ENCODE assay signal across 1 cellular context in the genomic region with DNA sequence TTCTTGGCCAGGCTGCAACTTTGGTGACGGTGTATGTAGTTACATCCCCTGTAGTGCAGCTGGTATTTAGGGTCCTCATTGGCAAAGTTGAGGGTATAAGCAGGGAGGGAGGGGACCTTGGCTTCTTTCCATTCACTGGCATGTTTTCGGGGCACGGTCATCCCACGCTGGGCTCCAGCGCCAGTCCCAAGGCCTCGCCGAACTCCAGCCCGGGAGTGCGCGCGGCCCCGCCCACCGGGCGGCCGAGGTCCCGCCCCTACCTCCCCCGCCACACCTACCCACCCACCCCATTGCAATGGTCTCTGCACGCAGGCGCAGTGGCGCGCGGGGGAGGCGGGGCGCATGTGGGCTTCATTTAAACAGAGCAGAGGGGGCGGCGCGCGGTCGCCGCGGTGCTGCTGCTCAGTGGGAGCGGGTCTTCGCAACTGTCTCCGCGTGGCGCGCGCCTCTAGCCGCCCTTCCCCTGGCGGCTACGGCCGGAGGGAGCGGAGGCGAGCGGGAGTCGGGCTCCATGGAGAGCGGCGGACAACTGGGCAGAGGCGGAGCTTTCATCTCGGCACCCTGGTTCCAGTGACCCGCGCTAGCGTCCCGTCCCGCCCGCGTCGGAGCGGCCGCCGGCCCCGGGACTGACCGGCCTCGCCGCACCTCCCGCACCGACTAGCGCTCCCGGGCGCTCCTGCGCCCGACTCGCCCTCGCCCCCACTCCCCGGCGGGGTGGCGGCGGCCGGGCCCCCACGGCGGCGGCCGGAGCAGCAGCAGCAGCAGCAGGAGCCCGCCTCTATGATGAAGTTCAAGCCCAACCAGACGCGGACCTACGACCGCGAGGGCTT.
TF ChIP-seq lines count a peak whose summit lies in the region.
"Not testable (repeated sequence)": the region's sequence is repeated elsewhere in the genome, so short reads cannot be mapped to it uniquely, and the experiment has no call there.

Gene NUDT4 (plus strand): TSS at position 383 of the 830 bp plus-strand sequence. CDS start 398 bp downstream, at position 781.

TF ChIP-seq in HepG2, 621 proteins besides CTCF, POLR2A, EP300 and RAD21 (continued from another document and continues in another):
- TF ChIP-seq, protein P1, sequence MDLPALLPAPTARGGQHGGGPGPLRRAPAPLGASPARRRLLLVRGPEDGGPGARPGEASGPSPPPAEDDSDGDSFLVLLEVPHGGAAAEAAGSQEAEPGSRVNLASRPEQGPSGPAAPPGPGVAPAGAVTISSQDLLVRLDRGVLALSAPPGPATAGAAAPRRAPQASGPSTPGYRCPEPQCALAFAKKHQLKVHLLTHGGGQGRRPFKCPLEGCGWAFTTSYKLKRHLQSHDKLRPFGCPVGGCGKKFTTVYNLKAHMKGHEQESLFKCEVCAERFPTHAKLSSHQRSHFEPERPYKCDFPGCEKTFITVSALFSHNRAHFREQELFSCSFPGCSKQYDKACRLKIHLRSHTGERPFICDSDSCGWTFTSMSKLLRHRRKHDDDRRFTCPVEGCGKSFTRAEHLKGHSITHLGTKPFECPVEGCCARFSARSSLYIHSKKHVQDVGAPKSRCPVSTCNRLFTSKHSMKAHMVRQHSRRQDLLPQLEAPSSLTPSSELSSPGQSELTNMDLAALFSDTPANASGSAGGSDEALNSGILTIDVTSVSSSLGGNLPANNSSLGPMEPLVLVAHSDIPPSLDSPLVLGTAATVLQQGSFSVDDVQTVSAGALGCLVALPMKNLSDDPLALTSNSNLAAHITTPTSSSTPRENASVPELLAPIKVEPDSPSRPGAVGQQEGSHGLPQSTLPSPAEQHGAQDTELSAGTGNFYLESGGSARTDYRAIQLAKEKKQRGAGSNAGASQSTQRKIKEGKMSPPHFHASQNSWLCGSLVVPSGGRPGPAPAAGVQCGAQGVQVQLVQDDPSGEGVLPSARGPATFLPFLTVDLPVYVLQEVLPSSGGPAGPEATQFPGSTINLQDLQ (CRISPR knock-in tag; IDR thresholded peaks at IDR 0.05): peak; percentile 45; the same call in 1 of the 2 replicates
- TF ChIP-seq ZNF687 (CRISPR knock-in tag; IDR thresholded peaks at IDR 0.05) (peak; percentile 61), PRDM10 (CRISPR knock-in tag; IDR thresholded peaks at IDR 0.05; ENCODE audit: low read depth) (peak; percentile 30; the same call in 1 of the 2 replicates), SALL2 (CRISPR knock-in tag; IDR thresholded peaks at IDR 0.05) (peak; percentile 52; the same call in 1 of the 2 replicates), KLF16 (CRISPR knock-in tag; IDR thresholded peaks at IDR 0.05) (peak in 1 of 2 experiments; percentile 82; a peak in 2 of 4 replicates), HDAC2 (CRISPR knock-in tag; IDR thresholded peaks at IDR 0.05) (peak; percentile 21; the same call in 1 of the 2 replicates), RXRA (CRISPR knock-in tag; IDR thresholded peaks at IDR 0.05) (0 out of 2 replicates have a peak, but pooled peaks have one; percentile 5), UBTF (CRISPR knock-in tag; IDR thresholded peaks at IDR 0.05) (peak; percentile 71), HNRNPLL (IDR thresholded peaks at IDR 0.05; ENCODE audit: low read depth, low read length, poor library complexity, severe bottlenecking) (peak; percentile 54), THAP11 (CRISPR knock-in tag; IDR thresholded peaks at IDR 0.05) (peak; percentile 19; the same call in 1 of the 2 replicates), PATZ1 (CRISPR knock-in tag; IDR thresholded peaks at IDR 0.05) (peak; percentile 62; the same call in 1 of the 2 replicates), POLR2AphosphoS5 (IDR thresholded peaks at IDR 0.05; ENCODE audit: low read depth, low read length) (peak; percentile 80), MXD1 (CRISPR knock-in tag; IDR thresholded peaks at IDR 0.05) (peak; percentile 50), SMAD3 (CRISPR knock-in tag; IDR thresholded peaks at IDR 0.05) (peak; percentile 20; the same call in 1 of the 2 replicates), ZNF572 (CRISPR knock-in tag; IDR thresholded peaks at IDR 0.05) (peak; percentile 83; the same call in 1 of the 2 replicates), SP4 (CRISPR knock-in tag; IDR thresholded peaks at IDR 0.05) (peak; percentile 58; the same call in 1 of the 2 replicates), TBX2 (CRISPR knock-in tag; IDR thresholded peaks at IDR 0.05; ENCODE audit: borderline replicate concordance) (peak; percentile 53; the same call in 1 of the 2 replicates), KLF6 (CRISPR knock-in tag; IDR thresholded peaks at IDR 0.05) (peak; percentile 75; the same call in 1 of the 2 replicates), ZBTB38 (CRISPR knock-in tag; IDR thresholded peaks at IDR 0.05) (peak; percentile 51; the same call in 1 of the 2 replicates), SOX13 (CRISPR knock-in tag; conservative IDR thresholded peaks at IDR 0.05 in 1 of 2, IDR thresholded peaks at IDR 0.05 in 1 of 2) (peak in 1 of 2 experiments; percentile 19; a peak in 1 of 4 replicates)
- TF ChIP-seq, protein P2, sequence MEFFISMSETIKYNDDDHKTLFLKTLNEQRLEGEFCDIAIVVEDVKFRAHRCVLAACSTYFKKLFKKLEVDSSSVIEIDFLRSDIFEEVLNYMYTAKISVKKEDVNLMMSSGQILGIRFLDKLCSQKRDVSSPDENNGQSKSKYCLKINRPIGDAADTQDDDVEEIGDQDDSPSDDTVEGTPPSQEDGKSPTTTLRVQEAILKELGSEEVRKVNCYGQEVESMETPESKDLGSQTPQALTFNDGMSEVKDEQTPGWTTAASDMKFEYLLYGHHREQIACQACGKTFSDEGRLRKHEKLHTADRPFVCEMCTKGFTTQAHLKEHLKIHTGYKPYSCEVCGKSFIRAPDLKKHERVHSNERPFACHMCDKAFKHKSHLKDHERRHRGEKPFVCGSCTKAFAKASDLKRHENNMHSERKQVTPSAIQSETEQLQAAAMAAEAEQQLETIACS (CRISPR knock-in tag; IDR thresholded peaks at IDR 0.05): peak; percentile 43; the same call in 1 of the 2 replicates
- TF ChIP-seq SOX13 (IDR thresholded peaks at IDR 0.05): not testable (repeated sequence)
